ENCODE assay signal across 15 cellular contexts in the genomic region with DNA sequence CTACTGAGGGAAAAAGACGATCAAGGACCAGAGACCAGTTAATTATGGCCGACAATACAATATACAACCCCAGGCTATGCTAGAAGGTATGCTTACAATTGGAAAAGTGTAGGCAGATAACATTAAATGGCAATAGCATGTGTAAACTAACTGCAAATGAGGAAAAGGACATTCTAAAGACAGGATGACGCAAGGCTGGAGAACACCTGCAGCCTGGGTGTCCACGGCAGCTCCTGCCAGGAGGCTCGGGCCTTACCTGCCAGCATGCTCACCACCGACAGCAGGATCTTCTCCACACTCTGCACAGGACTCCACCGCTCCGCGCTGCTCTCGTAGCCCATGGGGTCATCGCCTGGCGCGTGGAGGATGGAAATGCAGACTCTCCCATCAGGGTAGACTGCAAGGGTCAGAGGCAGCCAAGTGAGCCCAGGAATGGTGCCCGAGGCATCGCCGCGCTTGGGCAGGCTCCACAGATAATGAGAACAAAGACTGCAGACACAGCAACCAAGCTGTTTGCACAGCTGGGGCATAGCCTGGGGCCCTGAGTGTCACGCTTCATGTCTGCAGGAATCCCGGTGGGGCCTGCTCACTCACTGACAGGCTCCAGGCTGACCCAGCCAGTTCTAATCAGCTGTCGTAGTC. TPM values are rescaled to one million over a fixed set of nuclear protein-coding genes. Genes with fewer than 3 reads are reported as not detected.
A peak's percentile ranks its signal among the peaks of the same experiment; 100 is the strongest.
DNase-seq lines count a peak whose midpoint lies in the region; TF ChIP-seq lines count a peak whose summit lies in the region.
"Had no signal": no experiment of that assay in that cellular context is flagged by ENCODE, and none has a peak within 500 bp of the region (broad histone marks: within the 10 kb centered on the region; RNA-seq: fewer than 3 reads in every experiment).

No MANE protein-coding gene starts in this region.

- no peak overlapping the region for H2AFZ ChIP-seq in OCI-LY7 (ENCODE audit: low read length)

- no TSS peak for BruUV-seq in OCI-LY7 (replicated peaks; lab: Mats Ljungman, UMichigan)

- DNase-seq in NCI-H146 (lab: John Stamatoyannopoulos, UW), result peak; percentile 96
- DNase-seq in SK-N-MC (ENCODE audit: low read depth, low spot score), result no peak
- peak; percentile 64 for DNase-seq in mesenteric fat pad (ENCODE audit: low spot score)
- DNase-seq in OCI-LY7 (ENCODE audit: low spot score), result no peak
- no peak for DNase-seq in GF-D8 (lab: John Stamatoyannopoulos, UW)
- no peak for DNase-seq in iPS-NIHi7 (ENCODE audit: extremely low spot score)
- DNase-seq in mucosa of gallbladder (ENCODE audit: low spot score), result no peak
- DNase-seq: activated CD4-positive, alpha-beta memory T cell treated with anti-CD3 and anti-CD28 coated beads, Interleukin-2, amount 10 ng/mL, durations not matched to agents 7 days and 5 days; activated naive CD4-positive, alpha-beta T cell treated with anti-CD3 and anti-CD28 coated beads, Interleukin-2, amount 10 ng/mL, durations not matched to agents 7 days and 5 days; gastrocnemius medialis; left ventricle myocardium superior; NK-92 treated with Interleukin-12 subunit alpha and Interleukin-12 subunit beta, amount 100 ng/mL, for 24 hours; T-helper 1 cell had no signal

- peak overlapping the region; percentile 84 for H3K4me2 ChIP-seq in BLaER1
- H3K4me2 ChIP-seq in OCI-LY7 (ENCODE audit: low read length), result no peak overlapping the region

- POLR2A ChIA-PET in OCI-LY7 (lab: Charles Lee), result no interaction called here

- peaks cover 82% of the 10 kb centered on the region for H4K20me1 ChIP-seq in BLaER1
- no peaks in the 10 kb centered on the region; the same call in 1 of the 2 replicates for H4K20me1 ChIP-seq in OCI-LY7 (ENCODE audit: insufficient read depth, low read length)

- H3K9me3 ChIP-seq in BLaER1, result no peaks in the 10 kb centered on the region
- H3K9me3 ChIP-seq in SK-N-MC (ENCODE audit: low read depth, low read length), result no peaks in the 10 kb centered on the region
- H3K9me3 ChIP-seq in OCI-LY7 (ENCODE audit: low read length), result no peaks in the 10 kb centered on the region
- H3K9me3 ChIP-seq: gastrocnemius medialis had no signal

- H3K27me3 ChIP-seq in BLaER1, result no peaks in the 10 kb centered on the region
- H3K27me3 ChIP-seq: gastrocnemius medialis had no signal

- H3K4me1 ChIP-seq in BLaER1, result peaks cover 64% of the 10 kb centered on the region
- H3K4me1 ChIP-seq in OCI-LY7 (ENCODE audit: insufficient read depth, low read length, poor library complexity, severe bottlenecking), result no peaks in the 10 kb centered on the region
- H3K4me1 ChIP-seq: gastrocnemius medialis had no signal

- CTCF ChIA-PET in OCI-LY7 (lab: Charles Lee; ENCODE audit: unreplicated experiment), result no interaction called here

- TF ChIP-seq CTCF in OCI-LY7 (conservative IDR thresholded peaks at IDR 0.05; ENCODE audit: low read length), result no peak

- intact Hi-C loops in OCI-LY7 (cut with micrococcal nuclease; ENCODE audit: unreplicated experiment), result no loop called here

- H3K79me2 ChIP-seq in OCI-LY7 (ENCODE audit: insufficient read depth, low read depth, low read length), result peaks cover 17% of the 10 kb centered on the region

- H3K9ac ChIP-seq in BLaER1 (no peak overlapping the region), SK-N-MC (ENCODE audit: insufficient read length) (peak overlapping the region; percentile 30)

- H3K9me2 ChIP-seq in OCI-LY7 (ENCODE audit: insufficient read depth, low read length), result no peaks in the 10 kb centered on the region

- H3K4me3 ChIP-seq in BLaER1, result no peak overlapping the region
- H3K4me3 ChIP-seq in SK-N-MC, result no peak overlapping the region
- no peak overlapping the region for H3K4me3 ChIP-seq in OCI-LY7 (ENCODE audit: low read depth, low read length, poor library complexity, severe bottlenecking)
- H3K4me3 ChIP-seq: gastrocnemius medialis, K562 had no signal

- H3K27ac ChIP-seq in BLaER1, result peak overlapping the region; percentile 35; the same call in 1 of the 2 replicates
- peak overlapping the region; percentile 63 for H3K27ac ChIP-seq in SK-N-MC
- H3K27ac ChIP-seq in OCI-LY7 (ENCODE audit: low read depth, low read length, poor library complexity, severe bottlenecking), result no peak overlapping the region
- H3K27ac ChIP-seq: gastrocnemius medialis had no signal

- H3K36me3 ChIP-seq in BLaER1 (peaks cover 74% of the 10 kb centered on the region), SK-N-MC (ENCODE audit: insufficient read depth, low read length) (peaks cover 87% of the 10 kb centered on the region), OCI-LY7 (ENCODE audit: insufficient read depth, low read length) (peaks cover 90% of the 10 kb centered on the region)

RNA-seq across cellular contexts. Expression of a gene that starts 28.2 kb away (rescaled TPM):
- 123 TPM for total RNA-seq in mesenteric fat pad
- 104 and 121 TPM in 2 replicates for total RNA-seq in OCI-LY7 (2014; rRNA removed; shearing (Covaris generic))
- 137 and 141 TPM in 2 replicates for total RNA-seq in OCI-LY7 (2022)
- 74.4 TPM for total RNA-seq in mucosa of gallbladder

RNA-seq across cellular contexts. Expression of a gene that starts 44.5 kb away (rescaled TPM):
- total RNA-seq in mesenteric fat pad (82.2 TPM), OCI-LY7 (2022) (85.5 and 94.6 TPM in 2 replicates), mucosa of gallbladder (70.5 TPM)
- 59.5 and 60.3 TPM in 2 replicates for total RNA-seq in OCI-LY7 (2014; rRNA removed; shearing (Covaris generic))

Comparison
In these comparisons a context has a peak if more than half of its experiments do, and no peak if none do; other contexts are left out.
1. DNase-seq: peak in NCI-H146 (single experiment) and mesenteric fat pad (single experiment); none in SK-N-MC (single experiment), OCI-LY7 (single experiment), GF-D8 (single experiment), iPS-NIHi7 (single experiment) and mucosa of gallbladder (single experiment).